20 cellular contexts compared by ENCODE assay signal in genomic region chr15:90090226-90090848, GRCh38.
"Had no signal": no experiment of that assay in that cellular context is flagged by ENCODE, and none has a peak within 500 bp of the region (broad histone marks: within the 10 kb centered on the region; RNA-seq: fewer than 3 reads in every experiment).

No MANE protein-coding gene starts in this region.

- FAIRE-seq: endometrium, frontal cortex, pancreas had no signal

- H3K4me3 Mint-ChIP-seq: activated CD8-positive, alpha-beta memory T cell treated with anti-CD3 and anti-CD28 coated beads, Interleukin-2, amount 10 ng/mL, durations not matched to agents 7 days and 5 days; stimulated activated memory B cell treated with anti-CD40 and anti-IgM and Interleukin-4, amounts not matched to agents 10 μg/mL and 1 μg/mL and 100 μg/mL, for 72 hours had no signal

- H3K27me3 Mint-ChIP-seq: activated CD8-positive, alpha-beta memory T cell treated with anti-CD3 and anti-CD28 coated beads, Interleukin-2, amount 10 ng/mL, durations not matched to agents 7 days and 5 days; naive thymus-derived CD4-positive, alpha-beta T cell; stimulated activated memory B cell treated with anti-CD40 and anti-IgM and Interleukin-4, amounts not matched to agents 10 μg/mL and 1 μg/mL and 100 μg/mL, for 72 hours had no signal

- H3K4me3 ChIP-seq: ascending aorta, coronary artery, heart left ventricle, pancreas, SK-N-MC, thoracic aorta, upper lobe of right lung had no signal

- ATAC-seq: activated CD4-positive, CD25-positive, alpha-beta regulatory T cell treated with anti-CD3 and anti-CD28 coated beads, Interleukin-2, amount 50 U/mL, for 24 hours; activated CD8-positive, alpha-beta memory T cell treated with anti-CD3 and anti-CD28 coated beads, Interleukin-2, amount 10 ng/mL, durations not matched to agents 7 days and 5 days; heart left ventricle; naive thymus-derived CD4-positive, alpha-beta T cell; pancreas; sciatic nerve; stimulated activated memory B cell treated with anti-CD40 and anti-IgM and Interleukin-4, amounts not matched to agents 10 μg/mL and 1 μg/mL and 100 μg/mL, for 72 hours; upper lobe of right lung had no signal

- H3K9me3 ChIP-seq: ascending aorta, heart left ventricle, pancreas, thoracic aorta, upper lobe of right lung had no signal

- H3K27ac Mint-ChIP-seq: activated CD8-positive, alpha-beta memory T cell treated with anti-CD3 and anti-CD28 coated beads, Interleukin-2, amount 10 ng/mL, durations not matched to agents 7 days and 5 days; stimulated activated memory B cell treated with anti-CD40 and anti-IgM and Interleukin-4, amounts not matched to agents 10 μg/mL and 1 μg/mL and 100 μg/mL, for 72 hours had no signal

- H3K9me3 Mint-ChIP-seq: naive thymus-derived CD4-positive, alpha-beta T cell; stimulated activated memory B cell treated with anti-CD40 and anti-IgM and Interleukin-4, amounts not matched to agents 10 μg/mL and 1 μg/mL and 100 μg/mL, for 72 hours had no signal

- DNase-seq: activated CD8-positive, alpha-beta memory T cell treated with anti-CD3 and anti-CD28 coated beads, Interleukin-2, amount 10 ng/mL, durations not matched to agents 7 days and 5 days; activated gamma-delta T cell treated with Interleukin-2 at 50 U/mL for 16 hours; activated T-cell treated with anti-CD3 and anti-CD28 coated beads, Interleukin-2, amount 50 U/mL, for 48 hours; heart left ventricle; kidney glomerular epithelial cell; mesenchymal stem cell; naive thymus-derived CD4-positive, alpha-beta T cell; stimulated activated CD4-positive, alpha-beta T cell treated with anti-CD3 and anti-CD28 coated beads, Interleukin-4, amount 100 ng/mL, for 4 hours; T1000; upper lobe of right lung had no signal

- H3K27ac ChIP-seq: ascending aorta, coronary artery, heart left ventricle, pancreas, SK-N-MC, thoracic aorta, upper lobe of right lung had no signal

- H3K4me1 ChIP-seq: ascending aorta had no signal

- H3K27me3 ChIP-seq: ascending aorta, heart left ventricle, pancreas, upper lobe of right lung had no signal
